8 cellular contexts compared by ENCODE assay signal in the genomic region with DNA sequence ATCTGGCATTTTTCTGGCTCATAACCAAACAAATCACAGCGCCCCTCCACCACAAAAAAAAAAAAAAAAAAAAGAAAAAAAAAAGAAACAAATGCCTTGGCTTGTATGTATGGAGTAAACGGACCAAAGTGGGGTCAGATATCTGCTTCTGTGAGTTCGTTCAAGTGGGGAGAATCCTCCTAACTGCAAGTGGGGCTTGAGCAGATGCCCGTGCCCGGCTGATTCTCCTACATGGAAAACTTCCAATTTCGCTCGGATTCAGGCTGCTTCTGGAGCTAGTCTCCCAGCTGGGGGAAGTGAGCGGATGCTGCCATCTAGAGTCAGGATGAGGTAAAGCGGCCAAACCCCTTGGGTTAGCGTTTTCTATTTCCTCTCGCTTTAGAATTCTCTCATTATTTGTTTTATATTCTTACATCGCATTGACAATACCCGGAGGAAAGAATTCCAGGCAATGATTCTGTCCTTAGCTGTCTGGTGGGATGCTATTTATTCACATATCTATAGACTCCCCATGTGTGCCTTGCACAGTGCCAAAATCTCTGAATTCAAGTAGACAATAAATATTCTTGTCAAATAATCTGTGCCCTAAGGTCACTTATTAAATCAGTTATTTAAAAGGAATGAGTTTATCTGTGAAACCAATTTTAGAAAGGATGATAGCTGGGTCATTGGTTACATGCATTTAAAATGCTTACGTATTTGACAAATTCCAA.
DNase-seq lines count a peak whose midpoint lies in the region; ATAC-seq and TF ChIP-seq lines count a peak whose summit lies in the region.

No MANE protein-coding gene starts in this region.

- in situ Hi-C loops in gastrocnemius medialis (cut with MboI; ENCODE audit: low sequenced_read_pairs in 4 of 4), result no loop called here

- TF ChIP-seq POLR2A in gastrocnemius medialis (IDR thresholded peaks at IDR 0.05), result no peak

- peak; percentile 82 for ATAC-seq in HG02642 (IDR thresholded peaks at IDR 0.05; ENCODE audit: poor library complexity, unreplicated experiment)
- peak; percentile 80 for ATAC-seq in T-helper 17 cell
- ATAC-seq in gastrocnemius medialis, result peak; percentile 93 to 95

- whole genome bisulfite sequencing in iPS DF 6.9 (ENCODE audit: insufficient coverage, insufficient read length), result no CpG with 5 or more reads among the region's 14 CpGs

- H3K36me3 ChIP-seq in iPS DF 6.9 (ENCODE audit: control insufficient read depth, insufficient read depth, low read length), result no peaks in the 10 kb centered on the region
- H3K36me3 ChIP-seq in gastrocnemius medialis, result no peaks in the 10 kb centered on the region

- no peaks in the 10 kb centered on the region for H3K4me1 ChIP-seq in iPS DF 6.9 (ENCODE audit: control insufficient read depth, insufficient read depth, low read length)
- H3K4me1 ChIP-seq in gastrocnemius medialis, result peaks cover 0 to 7% of the 10 kb centered on the region in 2 donors

- H3K9me3 ChIP-seq in T-helper 17 cell (ENCODE audit: control insufficient read depth, low read length, poor library complexity, severe bottlenecking), result no peaks in the 10 kb centered on the region
- H3K9me3 ChIP-seq in iPS DF 6.9 (ENCODE audit: control insufficient read depth, insufficient read depth, low read length), result no peaks in the 10 kb centered on the region
- no peaks in the 10 kb centered on the region for H3K9me3 ChIP-seq in gastrocnemius medialis

- DNase-seq in NCI-H1105 treated with DMSO at 0.1 percent for 48 hours (lab: John Stamatoyannopoulos, UW), result peak; percentile 72
- DNase-seq in T-helper 17 cell, result peak; percentile 21 to 43 (median 22)
- peak; percentile 90 for DNase-seq in astrocyte of the hippocampus (ENCODE audit: low read depth, low spot score)
- DNase-seq in iPS DF 6.9 (ENCODE audit: low read depth, low spot score), result peak; percentile 60
- peak; percentile 56 to 59 for DNase-seq in gastrocnemius medialis
- DNase-seq in NCI-H187 (lab: John Stamatoyannopoulos, UW), result no peak

- H3K27ac ChIP-seq in iPS DF 6.9 (ENCODE audit: low read length), result no peak overlapping the region
- H3K27ac ChIP-seq in gastrocnemius medialis, result no peak overlapping the region

- TF ChIP-seq CTCF in GM12872 (IDR thresholded peaks at IDR 0.05; ENCODE audit: insufficient read depth, low read depth, low read length) (peak; percentile 93), gastrocnemius medialis (IDR thresholded peaks at IDR 0.05 in 4 of 5, conservative IDR thresholded peaks at IDR 0.05 in 1 of 5) (peak; percentile 60 to 87 (median 69))

- peaks cover 19% of the 10 kb centered on the region for H3K4me1 Mint-ChIP-seq in T-helper 17 cell

- peaks cover 2% of the 10 kb centered on the region for H3K36me3 Mint-ChIP-seq in T-helper 17 cell (ENCODE audit: low read depth)

- peaks cover 70% of the 10 kb centered on the region for H3K27me3 Mint-ChIP-seq in T-helper 17 cell

- no peak overlapping the region; the same call in 1 of the 2 replicates for H3K4me3 ChIP-seq in iPS DF 6.9 (ENCODE audit: low read length)
- H3K4me3 ChIP-seq in gastrocnemius medialis, result peak overlapping the region; percentile 34 to 45 (median 42)

- H3K27ac Mint-ChIP-seq in T-helper 17 cell, result peak overlapping the region; percentile 21

- H3K27me3 ChIP-seq in iPS DF 6.9 (ENCODE audit: control insufficient read depth, insufficient read depth, low read length) (peaks cover 3% of the 10 kb centered on the region; the same call in 1 of the 2 replicates), gastrocnemius medialis (peaks cover 0 to 25% (median 15%) of the 10 kb centered on the region in 3 donors)

- H3K4me3 Mint-ChIP-seq in T-helper 17 cell, result peak overlapping the region; percentile 91

- intact Hi-C loops in gastrocnemius medialis (cut with DNase I; ENCODE audit: low total_unique reads), result loop anchor here (1.0 to 5.0 kb wide), 3 partner anchors 20 to 478 kb away; no protein-coding TSS in a partner anchor

Comparison
In these comparisons a context has a peak if more than half of its experiments do, and no peak if none do; other contexts are left out.
1. DNase-seq: peak in NCI-H1105 treated with DMSO at 0.1 percent for 48 hours (single experiment), T-helper 17 cell (3 of 3), astrocyte of the hippocampus (single experiment), iPS DF 6.9 (single experiment) and gastrocnemius medialis (2 of 2); none in NCI-H187 (0 of 2).
2. Peak in every context shown above with its lines, with median percentiles within 50 percentile points of each other: ATAC-seq.